In the genomic region with DNA sequence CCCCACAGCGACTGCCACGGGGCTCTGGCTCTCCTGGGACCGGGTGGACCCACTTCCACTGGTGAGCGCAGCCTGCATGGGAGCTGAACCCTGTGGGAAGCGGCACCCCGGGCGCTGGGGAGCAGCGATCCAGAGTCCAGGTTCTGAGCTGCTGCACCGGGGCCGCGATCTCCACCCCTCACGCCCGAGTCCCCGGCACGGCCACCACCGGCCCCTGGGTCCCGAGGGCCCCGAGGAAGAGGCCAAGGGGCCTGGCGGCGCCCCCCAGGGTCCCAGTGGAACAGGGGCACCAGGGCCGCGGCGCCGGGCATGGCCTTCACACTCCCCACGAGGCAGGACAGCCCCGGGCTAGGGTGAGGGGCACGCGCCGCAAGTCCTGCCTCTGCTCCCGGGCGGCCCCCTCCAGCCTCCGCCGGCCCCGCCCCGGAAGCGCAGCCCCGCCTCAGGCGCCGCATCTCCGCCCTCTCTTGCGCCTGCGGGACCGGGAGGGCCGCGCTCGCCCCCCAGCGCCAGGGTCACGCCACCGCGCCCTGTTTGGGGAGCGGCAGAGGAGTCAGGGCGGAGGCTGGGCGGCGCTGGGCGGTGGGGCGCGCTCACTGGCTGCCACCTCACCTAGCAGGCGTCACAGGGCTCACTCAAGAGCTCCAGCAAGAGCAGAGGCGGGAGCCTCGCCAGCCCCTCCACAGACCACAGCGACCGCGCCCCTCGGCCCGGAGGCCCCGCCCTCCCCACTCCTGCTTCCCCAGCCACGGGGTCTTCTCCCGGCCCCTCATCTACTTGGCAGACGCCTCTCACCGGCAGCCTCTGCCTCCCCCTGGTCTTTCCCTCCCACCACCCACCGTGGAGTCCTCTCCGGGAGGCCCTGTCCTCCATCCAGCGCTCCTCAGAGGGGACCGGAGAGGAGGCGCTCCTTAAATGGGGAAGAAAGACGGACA, we compare ENCODE assay signal across 9 cellular contexts. TPM values are rescaled to one million over a fixed set of nuclear protein-coding genes. Genes with fewer than 3 reads are reported as not detected.
DNase-seq lines count a peak whose midpoint lies in the region; ATAC-seq and TF ChIP-seq lines count a peak whose summit lies in the region.
"Had no signal": no experiment of that assay in that cellular context is flagged by ENCODE, and none has a peak within 500 bp of the region (broad histone marks: within the 10 kb centered on the region; RNA-seq: fewer than 3 reads in every experiment).

No MANE protein-coding gene starts in this region.

- peaks cover 5% of the 10 kb centered on the region for H3K4me1 ChIP-seq in fibroblast of lung (ENCODE audit: control insufficient read depth, extremely low read depth, insufficient read depth, low read length)
- peaks cover 14 to 17% of the 10 kb centered on the region in 2 donors for H3K4me1 ChIP-seq in naive thymus-derived CD4-positive, alpha-beta T cell (ENCODE audit: control insufficient read depth in 2 of 2, insufficient read depth in 2 of 2, low read length in 2 of 2)

- TF ChIP-seq CTCF in fibroblast of lung (conservative IDR thresholded peaks at IDR 0.05 in 1 of 2, IDR thresholded peaks at IDR 0.05 in 1 of 2; ENCODE audit: low read depth in 1 of 2, low read length in 2 of 2): peak; percentile 28 to 36

- peak; percentile 95 for ATAC-seq in HG03139 (IDR thresholded peaks at IDR 0.05; ENCODE audit: unreplicated experiment)
- peak; percentile 99 for ATAC-seq in naive thymus-derived CD4-positive, alpha-beta T cell
- ATAC-seq in stimulated activated memory B cell treated with anti-CD40 and anti-IgM and Interleukin-4, amounts not matched to agents 10 μg/mL and 1 μg/mL and 100 μg/mL, for 72 hours: peak; percentile 99

- peak overlapping the region; percentile 62 for H3K9ac ChIP-seq in fibroblast of lung (ENCODE audit: insufficient read depth, low read length)

- H3K27me3 Mint-ChIP-seq in naive thymus-derived CD4-positive, alpha-beta T cell: no peaks in the 10 kb centered on the region
- no peaks in the 10 kb centered on the region for H3K27me3 Mint-ChIP-seq in stimulated activated memory B cell treated with anti-CD40 and anti-IgM and Interleukin-4, amounts not matched to agents 10 μg/mL and 1 μg/mL and 100 μg/mL, for 72 hours

- H2AFZ ChIP-seq in fibroblast of lung (ENCODE audit: low read length): no peak overlapping the region

- H3K27ac Mint-ChIP-seq in naive thymus-derived CD4-positive, alpha-beta T cell: peak overlapping the region; percentile 9 to 95 (median 68)
- H3K27ac Mint-ChIP-seq in stimulated activated memory B cell treated with anti-CD40 and anti-IgM and Interleukin-4, amounts not matched to agents 10 μg/mL and 1 μg/mL and 100 μg/mL, for 72 hours: peak overlapping the region; percentile 76

- H3K36me3 ChIP-seq in fibroblast of lung (ENCODE audit: control insufficient read depth, insufficient read depth, low read length): peaks cover 1% of the 10 kb centered on the region
- peaks cover 5 to 15% (median 7%) of the 10 kb centered on the region in 3 experiments for H3K36me3 ChIP-seq in naive thymus-derived CD4-positive, alpha-beta T cell (ENCODE audit: control insufficient read depth in 2 of 3, insufficient read depth in 3 of 3, low read length in 3 of 3)

- H3K4me2 ChIP-seq in fibroblast of lung (ENCODE audit: extremely low read depth, insufficient read depth, low read length): peak overlapping the region; percentile 44

- H3K27ac ChIP-seq in fibroblast of lung (ENCODE audit: insufficient read depth, low read length): peak overlapping the region; percentile 71
- H3K27ac ChIP-seq in naive thymus-derived CD4-positive, alpha-beta T cell (ENCODE audit: low read depth, low read length): peak overlapping the region; percentile 61
- H3K27ac ChIP-seq: 22Rv1 had no signal

- intact Hi-C loops in naive thymus-derived CD4-positive, alpha-beta T cell (cut with micrococcal nuclease): loop anchor here (1.0 to 10.0 kb wide), 11 partner anchors 27 to 1045 kb away; a partner anchor contains a TSS

- H3K4me1 Mint-ChIP-seq in naive thymus-derived CD4-positive, alpha-beta T cell: peaks cover 16 to 33% (median 24%) of the 10 kb centered on the region in 7 donors
- H3K4me1 Mint-ChIP-seq in stimulated activated memory B cell treated with anti-CD40 and anti-IgM and Interleukin-4, amounts not matched to agents 10 μg/mL and 1 μg/mL and 100 μg/mL, for 72 hours: peaks cover 20% of the 10 kb centered on the region

- H3K9me3 ChIP-seq in fibroblast of lung (ENCODE audit: control insufficient read depth, insufficient read depth, low read depth, low read length): no peaks in the 10 kb centered on the region
- H3K9me3 ChIP-seq in naive thymus-derived CD4-positive, alpha-beta T cell (ENCODE audit: control insufficient read depth in 2 of 3, low read length in 3 of 3): no peaks in the 10 kb centered on the region

- peaks cover 4% of the 10 kb centered on the region for H4K20me1 ChIP-seq in fibroblast of lung (ENCODE audit: control insufficient read depth, extremely low read depth, insufficient read depth, low read length)

- peak overlapping the region in 9 of 10 donors; percentile 61 to 79 (median 71) for H3K4me3 Mint-ChIP-seq in naive thymus-derived CD4-positive, alpha-beta T cell
- H3K4me3 Mint-ChIP-seq in stimulated activated memory B cell treated with anti-CD40 and anti-IgM and Interleukin-4, amounts not matched to agents 10 μg/mL and 1 μg/mL and 100 μg/mL, for 72 hours: peak overlapping the region; percentile 59

- H3K36me3 Mint-ChIP-seq in naive thymus-derived CD4-positive, alpha-beta T cell: peaks cover 0 to 12% (median 0%) of the 10 kb centered on the region in 5 donors
- peaks cover 27% of the 10 kb centered on the region for H3K36me3 Mint-ChIP-seq in stimulated activated memory B cell treated with anti-CD40 and anti-IgM and Interleukin-4, amounts not matched to agents 10 μg/mL and 1 μg/mL and 100 μg/mL, for 72 hours

- peak in 2 of 3 experiments; percentile 73 to 81 for DNase-seq in NCI-H1417 (lab: John Stamatoyannopoulos, UW)
- no peak for DNase-seq in NCI-H1417 treated with DMSO at 0.1 percent for 48 hours (lab: John Stamatoyannopoulos, UW)
- peak; percentile 83 to 93 for DNase-seq in NOMO-1 (lab: John Stamatoyannopoulos, UW; ENCODE audit: unreplicated experiment in 2 of 2)
- DNase-seq in activated T-helper 1 cell treated with Interleukin-2 at 50 U/mL for 16 hours (ENCODE audit: low read depth): peak; percentile 86
- DNase-seq in fibroblast of lung (ENCODE audit: low read depth in 2 of 2): peak; percentile 65 to 85
- DNase-seq in naive thymus-derived CD4-positive, alpha-beta T cell: peak; percentile 87 to 92 (median 90)

- H3K79me2 ChIP-seq in fibroblast of lung (ENCODE audit: control insufficient read depth, insufficient read depth, low read length): peaks cover 13% of the 10 kb centered on the region

- H3K9me3 Mint-ChIP-seq in naive thymus-derived CD4-positive, alpha-beta T cell: no peaks in the 10 kb centered on the region
- no peaks in the 10 kb centered on the region for H3K9me3 Mint-ChIP-seq in stimulated activated memory B cell treated with anti-CD40 and anti-IgM and Interleukin-4, amounts not matched to agents 10 μg/mL and 1 μg/mL and 100 μg/mL, for 72 hours

- peak overlapping the region; percentile 23 to 57 (median 40) for H3K4me3 ChIP-seq in fibroblast of lung (replicated peaks in 1 of 4; ENCODE audit: control extremely low read depth in 1 of 4, insufficient read depth in 1 of 4, low read depth in 3 of 4, low read length in 4 of 4)
- H3K4me3 ChIP-seq in naive thymus-derived CD4-positive, alpha-beta T cell (ENCODE audit: low read length): peak overlapping the region; percentile 53

- no peaks in the 10 kb centered on the region for H3K27me3 ChIP-seq in fibroblast of lung (ENCODE audit: control insufficient read depth, insufficient read depth, low read length)
- no peaks in the 10 kb centered on the region for H3K27me3 ChIP-seq in naive thymus-derived CD4-positive, alpha-beta T cell (ENCODE audit: control insufficient read depth in 2 of 2, insufficient read depth in 2 of 2, low read length in 2 of 2)

- CTCF ChIA-PET in naive thymus-derived CD4-positive, alpha-beta T cell (lab: Charles Lee): interaction anchor here (1.6 kb wide), 1 partner anchor 28 kb away, joined by 5 read pairs; a partner anchor contains a TSS

- POLR2A ChIA-PET in naive thymus-derived CD4-positive, alpha-beta T cell (lab: Charles Lee): interaction anchor here (0.5 to 0.6 kb wide), 2 partner anchors 531 to 1592 kb away, joined by 3 read pairs; no protein-coding TSS in a partner anchor

RNA-seq across cellular contexts. Expression of a gene that starts 26.8 kb away (rescaled TPM):
- 40.6 and 47.7 TPM in 2 replicates for total RNA-seq in fibroblast of lung
- 19.3 and 27.7 TPM in 2 replicates for polyA plus RNA-seq in fibroblast of lung
- polyA plus RNA-seq in fibroblast of lung (2012): 40.2 and 56.7 TPM in 2 replicates
- 77.1 and 106 TPM in 2 replicates for polyA minus RNA-seq in fibroblast of lung (ENCODE audit: low replicate concordance)
- total RNA-seq in naive thymus-derived CD4-positive, alpha-beta T cell: 10 to 100 TPM; 26.4 to 34.8 (median 28.1) TPM
- polyA plus RNA-seq in naive thymus-derived CD4-positive, alpha-beta T cell: 10 to 100 TPM; 30.8 to 56.2 TPM

RNA-seq across cellular contexts. Expression of a gene that starts 27.4 kb away (rescaled TPM):
- total RNA-seq in fibroblast of lung: 30.0 and 45.1 TPM in 2 replicates
- polyA plus RNA-seq in fibroblast of lung: 76.2 and 95.6 TPM in 2 replicates
- 58.8 and 74.8 TPM in 2 replicates for polyA plus RNA-seq in fibroblast of lung (2012)
- 78.7 and 129 TPM in 2 replicates for polyA minus RNA-seq in fibroblast of lung (ENCODE audit: low replicate concordance)
- total RNA-seq in naive thymus-derived CD4-positive, alpha-beta T cell: 100 to 1,000 TPM in 2 of 5 experiments, 10 to 100 TPM in 3; 87.2 to 131 (median 95.0) TPM
- polyA plus RNA-seq in naive thymus-derived CD4-positive, alpha-beta T cell: 10 to 100 TPM; 49.7 to 59.2 TPM

RNA-seq across cellular contexts. Expression of a gene that starts 51.6 kb away (rescaled TPM):
- total RNA-seq in fibroblast of lung: 38.5 and 42.4 TPM in 2 replicates
- 14.8 and 21.2 TPM in 2 replicates for polyA plus RNA-seq in fibroblast of lung
- polyA plus RNA-seq in fibroblast of lung (2012): 27.7 and 32.1 TPM in 2 replicates
- polyA minus RNA-seq in fibroblast of lung (ENCODE audit: low replicate concordance): 21.0 and 40.2 TPM in 2 replicates
- total RNA-seq in naive thymus-derived CD4-positive, alpha-beta T cell: 1 to 10 TPM in 1 of 5 experiments, not detected in 4; 1.3 TPM
- under 1 TPM in 1 of 2 donors, not detected in 1; 0.11 TPM for polyA plus RNA-seq in naive thymus-derived CD4-positive, alpha-beta T cell

Comparison
In these comparisons a context has a peak if more than half of its experiments do, and no peak if none do; other contexts are left out.
1. RNA of a gene that starts 51.6 kb away (total RNA-seq): 38.5 to 42.4 TPM in fibroblast of lung; 1.3 TPM in naive thymus-derived CD4-positive, alpha-beta T cell; every median in the first group is over 10 times any median in the second.
2. Peak in every context shown above with its lines, with median percentiles within 50 percentile points of each other: ATAC-seq.